ENCODE assay signal across 8 cellular contexts in genomic region chr18:3441290-3441689, GRCh38. TPM values are rescaled to one million over a fixed set of nuclear protein-coding genes. Genes with fewer than 3 reads are reported as not detected.
A peak's percentile ranks its signal among the peaks of the same experiment; 100 is the strongest.
DNase-seq lines count a peak whose midpoint lies in the region; ATAC-seq, FAIRE-seq and TF ChIP-seq lines count a peak whose summit lies in the region.

No MANE protein-coding gene starts in this region.

- 3 to 18% methylated on average over 2 of the region's 2 CpGs for WGBS in GM23248 (ENCODE audit: low coverage in 1 of 2, low lambda C conversion rate in 2 of 2, missing lambda C conversion rate in 2 of 2), 2 experiments

- no peaks in the 10 kb centered on the region for H3K9me3 ChIP-seq in GM23248 (ENCODE audit: low read depth)

- H3K27me3 ChIP-seq in GM23248 (replicated peaks; ENCODE audit: insufficient read depth): no peaks in the 10 kb centered on the region

- H3K4me1 ChIP-seq in GM23248 (ENCODE audit: insufficient read depth): peaks cover 12% of the 10 kb centered on the region

- H2AFZ ChIP-seq in GM23248: peak overlapping the region; percentile 59

- ATAC-seq in GM21717 (IDR thresholded peaks at IDR 0.05; ENCODE audit: unreplicated experiment) (no peak), HG02970 (IDR thresholded peaks at IDR 0.05; ENCODE audit: low FRiP score, unreplicated experiment) (no peak)

- peak; percentile 75 for TF ChIP-seq CTCF in VCaP (conservative IDR thresholded peaks at IDR 0.05)

- DNase-seq in A172 (ENCODE audit: low spot score): peak; percentile 35
- peak; percentile 61 for DNase-seq in GM23248
- peak; percentile 52 for DNase-seq in iPS-NIHi11 (ENCODE audit: low spot score)
- peak; percentile 82 for DNase-seq in urothelium cell line (ENCODE audit: low spot score)
- DNase-seq in SKM-1 (lab: John Stamatoyannopoulos, UW; ENCODE audit: unreplicated experiment): no peak

- peak; percentile 97 for FAIRE-seq in urothelium cell line (lab: Jason Lieb, UNC)

- H3K27ac ChIP-seq in GM23248 (no peak overlapping the region), VCaP (no peak overlapping the region)

- in situ Hi-C loops in GM23248 (cut with MboI): loop anchor here (10.0 kb wide), 1 partner anchor 146 kb away; no protein-coding TSS in a partner anchor

- H3K9ac ChIP-seq in GM23248: no peak overlapping the region

- H4K20me1 ChIP-seq in GM23248 (ENCODE audit: insufficient read depth): no peaks in the 10 kb centered on the region

- no peaks in the 10 kb centered on the region for H3K9me2 ChIP-seq in GM23248 (ENCODE audit: insufficient read depth)

- H3K4me2 ChIP-seq in GM23248 (ENCODE audit: unreplicated experiment): no peak overlapping the region

- no peaks in the 10 kb centered on the region for H3K79me2 ChIP-seq in GM23248 (ENCODE audit: insufficient read depth)

- no peak overlapping the region for H3K4me3 ChIP-seq in GM23248

- H3K36me3 ChIP-seq in GM23248 (ENCODE audit: low read depth): no peaks in the 10 kb centered on the region

- peaks cover 6% of the 10 kb centered on the region for H3F3A ChIP-seq in GM23248 (ENCODE audit: insufficient read depth)

RNA-seq across cellular contexts. Expression of gene TGIF1, which starts 8.7 kb away (rescaled TPM):
- 101 and 103 TPM in 2 replicates for total RNA-seq in A172 (2014; rRNA removed; shearing (Covaris generic))
- 66.9 and 122 TPM in 2 replicates for total RNA-seq in GM23248 (2014; rRNA removed; shearing (Covaris generic))
- polyA plus RNA-seq in GM23248 (2016; fragmentation: Nextera tagmentation; extraction: Ambion mirVana): 88.0 and 99.4 TPM in 2 replicates
